ENCODE assay signal across 11 cellular contexts in the genomic region with DNA sequence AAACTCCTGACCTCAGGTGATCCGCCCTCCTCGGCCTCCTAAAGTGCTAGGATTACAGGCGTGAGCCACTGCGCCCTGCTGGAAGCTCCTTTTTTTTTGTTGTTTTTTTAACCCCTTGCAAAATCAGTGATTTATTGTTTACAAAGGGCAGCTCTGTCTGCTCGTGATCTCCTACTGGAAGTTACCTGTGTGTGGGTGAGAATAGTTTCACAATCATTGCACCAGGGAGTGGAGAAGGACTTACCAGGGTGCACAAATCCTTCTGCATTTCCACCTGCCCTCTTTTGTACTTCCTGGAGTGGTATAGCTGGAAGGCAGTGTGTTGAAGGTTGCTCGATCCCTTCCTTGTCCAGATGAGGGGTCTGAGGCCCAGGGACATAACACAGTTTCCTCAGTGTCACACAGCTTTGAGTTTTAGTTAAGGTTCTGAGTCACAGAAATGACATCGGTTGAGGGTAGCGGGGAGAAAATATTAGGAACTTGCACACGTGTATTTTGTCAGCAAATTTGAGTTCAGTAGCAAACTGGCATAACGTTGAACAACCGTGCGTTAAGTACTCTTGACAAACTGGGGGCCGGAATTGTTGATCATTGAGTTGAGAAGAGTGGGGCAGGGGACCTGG. TPM values are rescaled to one million over a fixed set of nuclear protein-coding genes. Genes with fewer than 3 reads are reported as not detected.
DNase-seq lines count a peak whose midpoint lies in the region; ATAC-seq and TF ChIP-seq lines count a peak whose summit lies in the region.
"Had no signal": no experiment of that assay in that cellular context is flagged by ENCODE, and none has a peak within 500 bp of the region (broad histone marks: within the 10 kb centered on the region; RNA-seq: fewer than 3 reads in every experiment).

No MANE protein-coding gene starts in this region.

- H3K4me1 ChIP-seq in NT2/D1 (ENCODE audit: insufficient read depth, insufficient read length) (peaks cover 6% of the 10 kb centered on the region), trophoblast cell (ENCODE audit: control insufficient read depth in 1 of 2, insufficient read depth in 2 of 2, low read length in 2 of 2) (peaks cover 25 to 27% of the 10 kb centered on the region in 2 experiments), testis (peaks cover 11% of the 10 kb centered on the region)

- H3K9me3 ChIP-seq in NT2/D1 (ENCODE audit: insufficient read depth, low read length) (0 out of 2 replicates have a peak, but pooled peaks cover 6% of the 10 kb centered on the region), trophoblast cell (ENCODE audit: insufficient read depth, low read depth, low read length) (peaks cover 1% of the 10 kb centered on the region), testis (no peaks in the 10 kb centered on the region)

- ATAC-seq in HG02852 (IDR thresholded peaks at IDR 0.05; ENCODE audit: unreplicated experiment) (no peak), GM21825 (IDR thresholded peaks at IDR 0.05; ENCODE audit: unreplicated experiment) (no peak)

- WGBS in trophoblast cell (ENCODE audit: extremely low coverage, insufficient coverage, insufficient read length) = no CpG with 5 or more reads among the region's 13 CpGs
- WGBS in testis, 2 donors = 82 to 83% methylated on average over 13 of the region's 13 CpGs

- no peak overlapping the region for H4K12ac ChIP-seq in trophoblast cell (ENCODE audit: low read depth, low read length)

- in situ Hi-C loops in Caki2 (cut with HindIII; ENCODE audit: low pct_unique_long_range_greater_than_20kb, low sequenced_read_pairs) = loop anchor here (5.0 kb wide), 1 partner anchor 68 kb away; no protein-coding TSS in a partner anchor

- H3K27ac ChIP-seq in epithelial cell of prostate = peak overlapping the region; percentile 55
- H3K27ac ChIP-seq in trophoblast cell (ENCODE audit: low read depth, low read length) = peak overlapping the region; percentile 100
- no peak overlapping the region for H3K27ac ChIP-seq in testis

- H3K14ac ChIP-seq in trophoblast cell (ENCODE audit: low read length) = peak overlapping the region; percentile 19

- intact Hi-C loops in testis (cut with DNase I; ENCODE audit: low total_unique reads) = no loop called here

- H3K27me3 ChIP-seq in NT2/D1 (ENCODE audit: insufficient read depth, insufficient read length) (no peaks in the 10 kb centered on the region), trophoblast cell (ENCODE audit: insufficient read depth, low read length) (no peaks in the 10 kb centered on the region), testis (no peaks in the 10 kb centered on the region)

- no peak for TF ChIP-seq POLR2A in testis (IDR thresholded peaks at IDR 0.05)

- peaks cover 16% of the 10 kb centered on the region for H3K79me2 ChIP-seq in trophoblast cell (ENCODE audit: control insufficient read depth, insufficient read depth, low read length, poor library complexity)

- H4K91ac ChIP-seq in trophoblast cell (ENCODE audit: low read depth, low read length) = peak overlapping the region; percentile 72

- no peak overlapping the region for H2AFZ ChIP-seq in trophoblast cell (ENCODE audit: insufficient read depth, low read length, poor library complexity)

- peak overlapping the region; percentile 59 for H4K8ac ChIP-seq in trophoblast cell (ENCODE audit: low read depth, low read length)

- H3K18ac ChIP-seq in trophoblast cell (ENCODE audit: low read length) = peak overlapping the region; percentile 67

- H2BK5ac ChIP-seq in trophoblast cell (ENCODE audit: low read depth, low read length, poor library complexity) = peak overlapping the region; percentile 93

- H2BK120ac ChIP-seq in trophoblast cell (ENCODE audit: insufficient read depth, low read length, poor library complexity) = peak overlapping the region; percentile 97

- peak; percentile 69 for DNase-seq in Caki2 (ENCODE audit: low read depth)
- DNase-seq in NT2/D1 (ENCODE audit: low read depth, low spot score) = no peak
- DNase-seq in epithelial cell of prostate (ENCODE audit: low read depth, low spot score) = no peak
- peak in 1 of 2 donors; percentile 34 for DNase-seq in trophoblast cell
- DNase-seq in testis = no peak
- DNase-seq in Ammon's horn (ENCODE audit: low spot score) = no peak
- DNase-seq: GOT3, KBM-7, SHP77 treated with DMSO at 0.1 percent for 48 hours had no signal

- no peak for TF ChIP-seq CTCF in testis (IDR thresholded peaks at IDR 0.05)

- no peaks in the 10 kb centered on the region for H3K36me3 ChIP-seq in NT2/D1 (ENCODE audit: insufficient read depth, insufficient read length, low read length)
- no peaks in the 10 kb centered on the region for H3K36me3 ChIP-seq in trophoblast cell (ENCODE audit: control insufficient read depth in 1 of 2, insufficient read depth in 2 of 2, low read length in 2 of 2)
- no peaks in the 10 kb centered on the region for H3K36me3 ChIP-seq in testis (ENCODE audit: low read depth, missing control alignments)

- H3K79me1 ChIP-seq in trophoblast cell (ENCODE audit: low read length) = peaks cover 34% of the 10 kb centered on the region

- no peak overlapping the region for H3K4me2 ChIP-seq in trophoblast cell (ENCODE audit: low read length)

- H3K9ac ChIP-seq in NT2/D1 (ENCODE audit: insufficient read length, low read depth) (peak overlapping the region; percentile 29), trophoblast cell (ENCODE audit: low read length) (no peak overlapping the region)

- peak overlapping the region; percentile 72 for H3K4ac ChIP-seq in trophoblast cell (ENCODE audit: low read depth, low read length)

- H3K4me3 ChIP-seq in NT2/D1 (ENCODE audit: insufficient read length, low read depth) = no peak overlapping the region
- no peak overlapping the region for H3K4me3 ChIP-seq in trophoblast cell (ENCODE audit: low read depth, low read length)
- no peak overlapping the region for H3K4me3 ChIP-seq in testis

- peak overlapping the region; percentile 3 for H2AK5ac ChIP-seq in trophoblast cell (ENCODE audit: low read length)

- H3K23ac ChIP-seq in trophoblast cell (ENCODE audit: low read length) = no peak overlapping the region

- peak overlapping the region; percentile 83 for H2BK12ac ChIP-seq in trophoblast cell (ENCODE audit: low read length)

RNA-seq across cellular contexts. Expression of a gene that starts 11.3 kb away (rescaled TPM):
- total RNA-seq in Caki2 (2014; rRNA removed; shearing (Covaris generic); ENCODE audit: low replicate concordance) = 24.0 and 34.8 TPM in 2 replicates
- polyA plus RNA-seq in trophoblast cell (2013) = 43.4 and 43.5 TPM in 2 replicates
- total RNA-seq in testis = 10 to 100 TPM; 94.1 to 95.9 TPM
- polyA plus RNA-seq in testis (ENCODE audit: insufficient read depth, low read depth, low replicate concordance) = 32.0 TPM

Comparison
In these comparisons a context has a peak if more than half of its experiments do, and no peak if none do; other contexts are left out.
1. H3K27ac ChIP-seq: peak in epithelial cell of prostate (single experiment) and trophoblast cell (single experiment); none in testis (0 of 2).